In genomic region chr7:17583786-17584185, GRCh38 we compare ENCODE assay signal across 23 cellular contexts.
"Had no signal": no experiment of that assay in that cellular context is flagged by ENCODE, and none has a peak within 500 bp of the region (broad histone marks: within the 10 kb centered on the region; RNA-seq: fewer than 3 reads in every experiment).

No MANE protein-coding gene starts in this region.

- H2AFZ ChIP-seq: neural progenitor cell, parathyroid adenoma had no signal

- H3K4me1 ChIP-seq: neural progenitor cell, parathyroid adenoma, psoas muscle, sigmoid colon, stomach, thyroid gland, tibial nerve, upper lobe of left lung, vagina had no signal

- H3K9ac ChIP-seq: neural progenitor cell, parathyroid adenoma had no signal

- H3K27ac ChIP-seq: neural progenitor cell, ovary, parathyroid adenoma, psoas muscle, right lobe of liver, sigmoid colon, stomach, thoracic aorta, thyroid gland, tibial nerve, upper lobe of left lung, vagina had no signal

- H3K4me3 ChIP-seq: neural progenitor cell, ovary, psoas muscle, right lobe of liver, sigmoid colon, stomach, thoracic aorta, thyroid gland, tibial nerve, upper lobe of left lung, vagina had no signal

- H3K79me2 ChIP-seq: parathyroid adenoma had no signal

- DNase-seq: occipital lobe; ovary; posterior cingulate gyrus; psoas muscle; right cardiac atrium; right lobe of liver; sigmoid colon; small intestine; stimulated activated CD4-positive, alpha-beta T cell treated with anti-CD3 and anti-CD28 coated beads, Interleukin-15, amount 100 ng/mL, for 24 hours; stimulated activated CD4-positive, alpha-beta T cell treated with anti-CD3 and anti-CD28 coated beads, Interleukin-2, amount 100 ng/mL, for 24 hours; stimulated activated CD4-positive, alpha-beta T cell treated with anti-CD3 and anti-CD28 coated beads, Interleukin-2, amount 100 ng/mL, for 48 hours; stimulated activated CD4-positive, alpha-beta T cell treated with anti-CD3 and anti-CD28 coated beads, Interleukin-4, amount 100 ng/mL, for 24 hours; stimulated activated naive B cell treated with anti-CD40 and anti-IgM and Interleukin-4, amounts not matched to agents 10 μg/mL and 1 μg/mL and 100 μg/mL, for 72 hours; stimulated activated naive CD4-positive, alpha-beta T cell treated with Interleukin-2 at 50 U/mL for 16 hours; stomach; thyroid gland; upper lobe of left lung had no signal

- ATAC-seq: psoas muscle; right cardiac atrium; right lobe of liver; stimulated activated effector memory CD8-positive, alpha-beta T cell treated with anti-CD3 and anti-CD28 coated beads, Interleukin-12 subunit alpha, Interleukin-12 subunit beta, amount 100 ng/mL, for 72 hours; stimulated activated naive B cell treated with anti-CD40 and anti-IgM and Interleukin-4, amounts not matched to agents 10 μg/mL and 1 μg/mL and 100 μg/mL, for 72 hours had no signal

- H3K27me3 ChIP-seq: neural progenitor cell, ovary, right lobe of liver, sigmoid colon, stomach, thyroid gland, tibial nerve, upper lobe of left lung, vagina had no signal

- H3K36me3 ChIP-seq: neural progenitor cell, ovary, right lobe of liver, sigmoid colon, stomach, thoracic aorta, thyroid gland, tibial nerve, upper lobe of left lung, vagina had no signal

- H3K4me2 ChIP-seq: neural progenitor cell had no signal

- H3K9me3 ChIP-seq: ovary, psoas muscle, right lobe of liver, sigmoid colon, thoracic aorta, thyroid gland, tibial nerve, upper lobe of left lung, vagina had no signal
